In genomic region chr3:42582474-42583070, GRCh38 we compare ENCODE assay signal across 8 cellular contexts. TPM values are rescaled to one million over a fixed set of nuclear protein-coding genes. Genes with fewer than 3 reads are reported as not detected.
A peak's percentile ranks its signal among the peaks of the same experiment; 100 is the strongest.
DNase-seq lines count a peak whose midpoint lies in the region; ATAC-seq lines count a peak whose summit lies in the region.

No MANE protein-coding gene starts in this region.

- H3K27me3 Mint-ChIP-seq in T-helper 1 cell treated with Interleukin-12 subunit alpha and Interleukin-12 subunit beta and Interleukin-4 antibody, amounts not matched to agents 30 μg/mL and 1 μg/mL, for 36 hours (ENCODE audit: low read depth), result no peaks in the 10 kb centered on the region

- peak overlapping the region; percentile 59 for H3K27ac ChIP-seq in temporal lobe (ENCODE audit: low read depth, low read length)

- no peaks in the 10 kb centered on the region for H3K9me3 Mint-ChIP-seq in T-helper 1 cell treated with Interleukin-12 subunit alpha and Interleukin-12 subunit beta and Interleukin-4 antibody, amounts not matched to agents 30 μg/mL and 1 μg/mL, for 36 hours
- H3K9me3 Mint-ChIP-seq in activated naive CD4-positive, alpha-beta T cell treated with anti-CD3 and anti-CD28 coated beads, Interleukin-2, amount 50 U/mL, for 72 hours, result peaks cover 0 to 4% of the 10 kb centered on the region in 2 donors

- H3K4me1 Mint-ChIP-seq in T-helper 1 cell treated with Interleukin-12 subunit alpha and Interleukin-12 subunit beta and Interleukin-4 antibody, amounts not matched to agents 30 μg/mL and 1 μg/mL, for 36 hours (ENCODE audit: low read depth), result peaks cover 39% of the 10 kb centered on the region

- ATAC-seq in activated naive CD4-positive, alpha-beta T cell treated with anti-CD3 and anti-CD28 coated beads, Interleukin-2, amount 50 U/mL, for 72 hours, result no peak

- peak overlapping the region; percentile 88 for H3K27ac Mint-ChIP-seq in T-helper 1 cell treated with Interleukin-12 subunit alpha and Interleukin-12 subunit beta and Interleukin-4 antibody, amounts not matched to agents 30 μg/mL and 1 μg/mL, for 36 hours
- peak overlapping the region; percentile 90 to 91 for H3K27ac Mint-ChIP-seq in activated naive CD4-positive, alpha-beta T cell treated with anti-CD3 and anti-CD28 coated beads, Interleukin-2, amount 50 U/mL, for 72 hours

- peak overlapping the region; percentile 88 for H3K4me3 Mint-ChIP-seq in T-helper 1 cell treated with Interleukin-12 subunit alpha and Interleukin-12 subunit beta and Interleukin-4 antibody, amounts not matched to agents 30 μg/mL and 1 μg/mL, for 36 hours

- DNase-seq in T-helper 1 cell, result no peak
- no peak for DNase-seq in activated naive CD4-positive, alpha-beta T cell treated with anti-CD3 and anti-CD28 coated beads, Interleukin-2, amount 50 U/mL, for 72 hours (ENCODE audit: low spot score in 2 of 2)
- DNase-seq in iPS-NIHi7 (ENCODE audit: extremely low spot score), result peak; percentile 10
- no peak for DNase-seq in epidermal melanocyte (ENCODE audit: insufficient read length, low spot score)
- DNase-seq in hypothalamus (lab: John Stamatoyannopoulos, UW), result no peak
- no peak for DNase-seq in activated CD8-positive, alpha-beta memory T cell treated with anti-CD3 and anti-CD28 coated beads, Interleukin-2, amount 50 U/mL, for 4 hours

- peaks cover 21% of the 10 kb centered on the region for H3K36me3 Mint-ChIP-seq in T-helper 1 cell treated with Interleukin-12 subunit alpha and Interleukin-12 subunit beta and Interleukin-4 antibody, amounts not matched to agents 30 μg/mL and 1 μg/mL, for 36 hours (ENCODE audit: low read depth)
- H3K36me3 Mint-ChIP-seq in activated naive CD4-positive, alpha-beta T cell treated with anti-CD3 and anti-CD28 coated beads, Interleukin-2, amount 50 U/mL, for 72 hours, result peaks cover 14% of the 10 kb centered on the region in 2 donors

RNA-seq across cellular contexts. Expression of gene SEC22C, which starts 0.8 kb away (rescaled TPM):
- 10 to 100 TPM; 37.6 to 42.3 TPM for total RNA-seq in activated naive CD4-positive, alpha-beta T cell treated with anti-CD3 and anti-CD28 coated beads, Interleukin-2, amount 50 U/mL, for 72 hours
- total RNA-seq in temporal lobe, result 46.2 TPM

RNA-seq across cellular contexts. Expression of gene SS18L2, which starts 8.1 kb away (rescaled TPM):
- 10 to 100 TPM; 47.7 to 58.3 TPM for total RNA-seq in activated naive CD4-positive, alpha-beta T cell treated with anti-CD3 and anti-CD28 coated beads, Interleukin-2, amount 50 U/mL, for 72 hours
- 22.9 TPM for total RNA-seq in temporal lobe

RNA-seq across cellular contexts. Expression of gene NKTR, which starts 17.9 kb away (rescaled TPM):
- 100 to 1,000 TPM in 1 of 2 donors, 10 to 100 TPM in 1; 97.7 to 157 TPM for total RNA-seq in activated naive CD4-positive, alpha-beta T cell treated with anti-CD3 and anti-CD28 coated beads, Interleukin-2, amount 50 U/mL, for 72 hours
- 93.7 TPM for total RNA-seq in temporal lobe
